In genomic region chr6:81766482-81767069, GRCh38 we compare ENCODE assay signal across 1 cellular context.
TF ChIP-seq lines count a peak whose summit lies in the region.

No MANE protein-coding gene starts in this region.

TF ChIP-seq in GM23338, 12 proteins besides CTCF, POLR2A, EP300 and RAD21 (continued from another document):
- no peak for TF ChIP-seq REST (IDR thresholded peaks at IDR 0.05; ENCODE audit: unreplicated experiment)
